Comparison of ENCODE assay signal across 25 cellular contexts in the genomic region with DNA sequence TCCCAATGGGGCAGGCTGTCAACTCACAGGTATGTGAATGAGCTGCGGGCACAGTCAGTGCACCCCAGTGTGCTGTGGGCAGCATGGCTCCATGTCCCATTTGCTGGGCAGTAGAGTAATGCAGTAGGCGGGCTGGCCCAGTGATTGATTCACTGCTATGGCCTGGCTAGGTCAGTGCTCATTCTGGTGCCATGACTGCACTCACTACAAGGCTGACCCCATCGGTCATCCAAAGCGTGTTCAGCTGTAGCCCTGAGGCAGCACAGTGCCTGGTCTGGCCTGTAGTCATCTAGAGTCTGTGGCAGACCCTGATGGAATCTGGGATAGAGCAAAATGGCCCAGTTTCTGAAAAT. TPM values are rescaled to one million over a fixed set of nuclear protein-coding genes. Genes with fewer than 3 reads are reported as not detected.
DNase-seq lines count a peak whose midpoint lies in the region; ATAC-seq and TF ChIP-seq lines count a peak whose summit lies in the region.
"Had no signal": no experiment of that assay in that cellular context is flagged by ENCODE, and none has a peak within 500 bp of the region (broad histone marks: within the 10 kb centered on the region; RNA-seq: fewer than 3 reads in every experiment).

No MANE protein-coding gene starts in this region.

- H3K4me1 ChIP-seq in CD4-positive, alpha-beta memory T cell (ENCODE audit: insufficient read depth, low read length): no peaks in the 10 kb centered on the region
- peaks cover 0 to 6% of the 10 kb centered on the region in 2 donors for H3K4me1 ChIP-seq in neuronal stem cell (ENCODE audit: control insufficient read depth in 2 of 2, insufficient read depth in 1 of 2, low read depth in 1 of 2, low read length in 2 of 2)
- no peaks in the 10 kb centered on the region for H3K4me1 ChIP-seq in OCI-LY7 (ENCODE audit: insufficient read depth, low read length, poor library complexity, severe bottlenecking)

- H4K20me1 ChIP-seq in OCI-LY7 (ENCODE audit: insufficient read depth, low read length): no peaks in the 10 kb centered on the region

- H3K18ac ChIP-seq in neuronal stem cell (ENCODE audit: low read length): no peak overlapping the region

- POLR2A ChIA-PET in CD4-positive, alpha-beta memory T cell (lab: Charles Lee; ENCODE audit: partially characterized antibody): no interaction called here
- POLR2A ChIA-PET in OCI-LY7 (lab: Charles Lee): no interaction called here

- DNase-seq in CD4-positive, alpha-beta memory T cell: no peak
- DNase-seq in ELR (ENCODE audit: low read depth) (peak; percentile 34), neuronal stem cell (ENCODE audit: low spot score) (no peak), COR-L47 (lab: John Stamatoyannopoulos, UW) (no peak), T-helper 2 cell (no peak), NCI-H1092 treated with DMSO at 0.1 percent for 48 hours (lab: John Stamatoyannopoulos, UW) (no peak), OCI-LY7 (ENCODE audit: low spot score) (no peak)
- no peak for DNase-seq in central memory CD8-positive, alpha-beta T cell (ENCODE audit: low spot score in 2 of 2)
- DNase-seq: activated CD4-positive, alpha-beta T cell treated with anti-CD3 and anti-CD28 coated beads, Interleukin-2, amount 10 ng/mL, durations not matched to agents 7 days and 5 days; C1 segment of cervical spinal cord; effector CD4-positive, alpha-beta T cell; Karpas-422; NCI-H1436; NCI-H2081 treated with DMSO at 0.1 percent for 48 hours; NCI-H446; NCI-H82; nephron progenitor cell; right cardiac atrium; stimulated activated CD4-positive, alpha-beta T cell treated with anti-CD3 and anti-CD28 coated beads, Interleukin-4, amount 100 ng/mL, for 4 hours; T-helper 9 cell had no signal

- H4K8ac ChIP-seq in neuronal stem cell (ENCODE audit: low read depth, low read length): no peak overlapping the region

- no peak for TF ChIP-seq CTCF in OCI-LY7 (conservative IDR thresholded peaks at IDR 0.05; ENCODE audit: low read length)

- no CpG with 5 or more reads among the region's 4 CpGs for WGBS in neuronal stem cell (ENCODE audit: extremely low coverage in 2 of 2, insufficient read length in 2 of 2, insufficient replicate concordance in 1 of 2), 2 donors

- no peaks in the 10 kb centered on the region for H3K9me3 ChIP-seq in CD4-positive, alpha-beta memory T cell (ENCODE audit: control insufficient read depth in 1 of 2, low read length in 2 of 2)
- H3K9me3 ChIP-seq in neuronal stem cell (replicated peaks in 1 of 2; ENCODE audit: control insufficient read depth in 2 of 2, insufficient read depth in 1 of 2, low read depth in 1 of 2, low read length in 2 of 2) (no peaks in the 10 kb centered on the region), OCI-LY7 (ENCODE audit: low read length) (no peaks in the 10 kb centered on the region)

- intact Hi-C loops in CD4-positive, alpha-beta memory T cell (cut with micrococcal nuclease): no loop called here
- intact Hi-C loops in OCI-LY7 (cut with micrococcal nuclease; ENCODE audit: unreplicated experiment): no loop called here

- H3K79me1 ChIP-seq in neuronal stem cell (ENCODE audit: low read depth, low read length): no peaks in the 10 kb centered on the region

- H3K27me3 Mint-ChIP-seq in CD4-positive, alpha-beta memory T cell: no peaks in the 10 kb centered on the region
- no peaks in the 10 kb centered on the region for H3K27me3 Mint-ChIP-seq in central memory CD8-positive, alpha-beta T cell
- H3K27me3 Mint-ChIP-seq: activated CD4-positive, alpha-beta T cell treated with anti-CD3 and anti-CD28 coated beads, Interleukin-2, amount 10 ng/mL, durations not matched to agents 7 days and 5 days; brain; stimulated activated memory B cell treated with anti-CD40 and anti-IgM and Interleukin-4, amounts not matched to agents 10 μg/mL and 1 μg/mL and 100 μg/mL, for 72 hours had no signal

- BruUV-seq in OCI-LY7 (replicated peaks; lab: Mats Ljungman, UMichigan): no TSS peak

- H2BK120ac ChIP-seq in neuronal stem cell (ENCODE audit: low read depth, low read length): no peak overlapping the region

- no peaks in the 10 kb centered on the region for H3K9me3 Mint-ChIP-seq in CD4-positive, alpha-beta memory T cell
- no peaks in the 10 kb centered on the region for H3K9me3 Mint-ChIP-seq in central memory CD8-positive, alpha-beta T cell
- H3K9me3 Mint-ChIP-seq: activated CD4-positive, alpha-beta T cell treated with anti-CD3 and anti-CD28 coated beads, Interleukin-2, amount 10 ng/mL, durations not matched to agents 7 days and 5 days; brain; nephron progenitor cell; stimulated activated memory B cell treated with anti-CD40 and anti-IgM and Interleukin-4, amounts not matched to agents 10 μg/mL and 1 μg/mL and 100 μg/mL, for 72 hours had no signal

- H3K79me2 ChIP-seq in OCI-LY7 (ENCODE audit: insufficient read depth, low read depth, low read length): no peaks in the 10 kb centered on the region

- no peak overlapping the region for H3K4me2 ChIP-seq in neuronal stem cell (ENCODE audit: insufficient read depth, low read length, poor library complexity, severe bottlenecking)
- no peak overlapping the region for H3K4me2 ChIP-seq in OCI-LY7 (ENCODE audit: low read length)

- H2BK5ac ChIP-seq in neuronal stem cell (ENCODE audit: low read length): no peak overlapping the region

- no peak for ATAC-seq in central memory CD8-positive, alpha-beta T cell (replicated peaks; ENCODE audit: extremely low read depth, poor library complexity, severe bottlenecking)
- ATAC-seq: right cardiac atrium; Right ventricle myocardium inferior; stimulated activated memory B cell treated with anti-CD40 and anti-IgM and Interleukin-4, amounts not matched to agents 10 μg/mL and 1 μg/mL and 100 μg/mL, for 72 hours had no signal

- H3K9me2 ChIP-seq in OCI-LY7 (ENCODE audit: insufficient read depth, low read length): no peaks in the 10 kb centered on the region

- H3K27ac Mint-ChIP-seq in CD4-positive, alpha-beta memory T cell: peak overlapping the region in 4 of 7 donors; percentile 20 to 70 (median 48)
- H3K27ac Mint-ChIP-seq in central memory CD8-positive, alpha-beta T cell (ENCODE audit: low read depth): peak overlapping the region; percentile 32
- H3K27ac Mint-ChIP-seq: activated CD4-positive, alpha-beta T cell treated with anti-CD3 and anti-CD28 coated beads, Interleukin-2, amount 10 ng/mL, durations not matched to agents 7 days and 5 days; stimulated activated memory B cell treated with anti-CD40 and anti-IgM and Interleukin-4, amounts not matched to agents 10 μg/mL and 1 μg/mL and 100 μg/mL, for 72 hours had no signal

- H3K36me3 Mint-ChIP-seq in CD4-positive, alpha-beta memory T cell: peaks cover 51 to 86% of the 10 kb centered on the region in 2 donors
- H3K36me3 Mint-ChIP-seq in central memory CD8-positive, alpha-beta T cell (ENCODE audit: insufficient read depth): peaks cover 21% of the 10 kb centered on the region

- no peak overlapping the region for H2BK15ac ChIP-seq in neuronal stem cell (ENCODE audit: low read length)

- no peak overlapping the region for H3K23ac ChIP-seq in neuronal stem cell (ENCODE audit: low read depth, low read length, poor library complexity)

- no peak overlapping the region for H4K91ac ChIP-seq in neuronal stem cell (ENCODE audit: low read depth, low read length, poor library complexity)

- H3K4ac ChIP-seq in neuronal stem cell (ENCODE audit: low read length): no peak overlapping the region

- no peak overlapping the region for H2AFZ ChIP-seq in neuronal stem cell (ENCODE audit: low read length)
- H2AFZ ChIP-seq in OCI-LY7 (ENCODE audit: low read length): no peak overlapping the region

- no peak overlapping the region for H2BK12ac ChIP-seq in neuronal stem cell (ENCODE audit: low read length)

- no peaks in the 10 kb centered on the region for H3K27me3 ChIP-seq in CD4-positive, alpha-beta memory T cell (ENCODE audit: insufficient read depth, low read length)
- H3K27me3 ChIP-seq in neuronal stem cell (ENCODE audit: control insufficient read depth in 3 of 3, insufficient read depth in 3 of 3, low read depth in 1 of 3, low read length in 3 of 3): no peaks in the 10 kb centered on the region

- CTCF ChIA-PET in CD4-positive, alpha-beta memory T cell (lab: Charles Lee; ENCODE audit: partially characterized antibody): no interaction called here
- CTCF ChIA-PET in OCI-LY7 (lab: Charles Lee; ENCODE audit: unreplicated experiment): no interaction called here

- peaks cover 73% of the 10 kb centered on the region for H3K36me3 ChIP-seq in CD4-positive, alpha-beta memory T cell (ENCODE audit: insufficient read depth, low read length)
- H3K36me3 ChIP-seq in neuronal stem cell (replicated peaks in 1 of 2; ENCODE audit: control insufficient read depth in 2 of 2, insufficient read depth in 2 of 2, low read length in 2 of 2) (peaks cover 52 to 98% of the 10 kb centered on the region in 2 donors), OCI-LY7 (ENCODE audit: insufficient read depth, low read length) (peaks cover 53% of the 10 kb centered on the region; the same call in 1 of the 2 replicates)

- H2AK5ac ChIP-seq in neuronal stem cell (ENCODE audit: low read depth, low read length): no peak overlapping the region

- no peak overlapping the region for H3K27ac ChIP-seq in CD4-positive, alpha-beta memory T cell (ENCODE audit: low read depth, low read length)
- H3K27ac ChIP-seq in neuronal stem cell (replicated peaks; ENCODE audit: low read length): no peak overlapping the region
- H3K27ac ChIP-seq in OCI-LY7 (ENCODE audit: low read depth, low read length, poor library complexity, severe bottlenecking): no peak overlapping the region
- H3K27ac ChIP-seq: epithelial cell of prostate, VCaP had no signal

- H3K9ac ChIP-seq in neuronal stem cell (ENCODE audit: low read depth, low read length, poor library complexity): peak overlapping the region; percentile 65

- no peak overlapping the region for H3K4me3 Mint-ChIP-seq in CD4-positive, alpha-beta memory T cell
- H3K4me3 Mint-ChIP-seq in central memory CD8-positive, alpha-beta T cell: no peak overlapping the region
- H3K4me3 Mint-ChIP-seq: activated CD4-positive, alpha-beta T cell treated with anti-CD3 and anti-CD28 coated beads, Interleukin-2, amount 10 ng/mL, durations not matched to agents 7 days and 5 days; brain; nephron progenitor cell; stimulated activated memory B cell treated with anti-CD40 and anti-IgM and Interleukin-4, amounts not matched to agents 10 μg/mL and 1 μg/mL and 100 μg/mL, for 72 hours had no signal

- no peaks in the 10 kb centered on the region for H3K4me1 Mint-ChIP-seq in CD4-positive, alpha-beta memory T cell
- H3K4me1 Mint-ChIP-seq in central memory CD8-positive, alpha-beta T cell: no peaks in the 10 kb centered on the region
- H3K4me1 Mint-ChIP-seq: activated CD4-positive, alpha-beta T cell treated with anti-CD3 and anti-CD28 coated beads, Interleukin-2, amount 10 ng/mL, durations not matched to agents 7 days and 5 days; brain; stimulated activated memory B cell treated with anti-CD40 and anti-IgM and Interleukin-4, amounts not matched to agents 10 μg/mL and 1 μg/mL and 100 μg/mL, for 72 hours had no signal

- no peak overlapping the region for H3K4me3 ChIP-seq in CD4-positive, alpha-beta memory T cell (ENCODE audit: low read length in 2 of 2)
- H3K4me3 ChIP-seq in neuronal stem cell (ENCODE audit: low read length in 2 of 2) (peak overlapping the region in 1 of 2 donors; percentile 14), OCI-LY7 (ENCODE audit: low read depth, low read length, poor library complexity, severe bottlenecking) (no peak overlapping the region)

- H3K14ac ChIP-seq in neuronal stem cell (ENCODE audit: low read length): no peak overlapping the region

RNA-seq across cellular contexts. Expression of gene HYI, which starts 7.4 kb away (rescaled TPM):
- 10 to 100 TPM; 30.7 to 33.9 TPM for total RNA-seq in CD4-positive, alpha-beta memory T cell
- 1 to 10 TPM; 7.3 to 7.7 TPM for polyA plus RNA-seq in CD4-positive, alpha-beta memory T cell
- polyA plus RNA-seq in neuronal stem cell (2013, experiment 1 of 2): 22.2 TPM
- polyA plus RNA-seq in neuronal stem cell (2013, experiment 2 of 2): 22.5 TPM
- total RNA-seq in OCI-LY7 (2014; rRNA removed; shearing (Covaris generic)): not detected in 2 replicates
- not detected in 2 replicates for total RNA-seq in OCI-LY7 (2022)

RNA-seq across cellular contexts. Expression of gene SZT2, which starts 56.7 kb away (rescaled TPM):
- total RNA-seq in CD4-positive, alpha-beta memory T cell: 100 to 1,000 TPM; 135 to 153 TPM
- 1 to 10 TPM in 1 of 2 donors, under 1 TPM in 1; 0.69 to 8.9 TPM for polyA plus RNA-seq in CD4-positive, alpha-beta memory T cell
- polyA plus RNA-seq in neuronal stem cell (2013, experiment 1 of 2): 4.2 TPM
- 4.0 TPM for polyA plus RNA-seq in neuronal stem cell (2013, experiment 2 of 2)
- 25.2 and 33.7 TPM in 2 replicates for total RNA-seq in OCI-LY7 (2014; rRNA removed; shearing (Covaris generic))
- 79.4 and 79.8 TPM in 2 replicates for total RNA-seq in OCI-LY7 (2022)

RNA-seq across cellular contexts. Expression of gene MED8, which starts 56.8 kb away (rescaled TPM):
- 10 to 100 TPM; 34.0 to 35.6 TPM for total RNA-seq in CD4-positive, alpha-beta memory T cell
- 10 to 100 TPM; 36.1 to 42.3 TPM for polyA plus RNA-seq in CD4-positive, alpha-beta memory T cell
- polyA plus RNA-seq in neuronal stem cell (2013, experiment 1 of 2): 15.7 TPM
- 16.3 TPM for polyA plus RNA-seq in neuronal stem cell (2013, experiment 2 of 2)
- total RNA-seq in OCI-LY7 (2014; rRNA removed; shearing (Covaris generic)): 37.6 and 38.8 TPM in 2 replicates
- total RNA-seq in OCI-LY7 (2022): 37.8 and 38.4 TPM in 2 replicates

Comparison
In these comparisons a context has a peak if more than half of its experiments do, and no peak if none do; other contexts are left out.
1. RNA of gene HYI, which starts 7.4 kb away (total RNA-seq): 30.7 to 33.9 TPM in CD4-positive, alpha-beta memory T cell; not detected in OCI-LY7; every median in the first group is over 10 times any median in the second.